35 cellular contexts compared by ENCODE assay signal in the genomic region with DNA sequence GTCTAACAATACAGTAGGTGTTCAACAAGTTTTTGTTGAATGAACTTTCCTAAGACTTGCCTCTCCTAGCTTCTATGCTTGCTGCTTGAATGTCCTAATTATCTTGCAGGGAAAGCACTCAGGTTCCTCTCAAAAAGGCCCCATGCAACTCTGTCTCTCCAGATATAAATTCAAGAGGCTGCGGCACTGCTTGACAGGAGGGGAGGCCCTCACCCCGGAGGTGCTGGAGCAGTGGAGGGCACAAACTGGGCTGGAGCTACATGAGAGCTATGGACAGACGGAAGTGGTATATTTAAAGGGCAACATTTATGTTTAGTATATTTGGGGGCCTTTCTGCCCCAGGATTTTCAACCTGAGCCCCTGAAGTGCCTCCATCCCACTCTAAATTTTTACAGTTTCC. TPM values are rescaled to one million over a fixed set of nuclear protein-coding genes. Genes with fewer than 3 reads are reported as not detected.
"Had no signal": no experiment of that assay in that cellular context is flagged by ENCODE, and none has a peak within 500 bp of the region (broad histone marks: within the 10 kb centered on the region; RNA-seq: fewer than 3 reads in every experiment).

No MANE protein-coding gene starts in this region.

- H3K36me3 Mint-ChIP-seq: activated CD8-positive, alpha-beta memory T cell treated with anti-CD3 and anti-CD28 coated beads, Interleukin-2, amount 10 ng/mL, durations not matched to agents 7 days and 5 days; activated naive CD8-positive, alpha-beta T cell; brain had no signal

- H3K9me3 Mint-ChIP-seq: activated B cell treated with CpG ODN at 0.5 μM for 24 hours; activated CD4-positive, alpha-beta memory T cell treated with anti-CD3 and anti-CD28 coated beads, Interleukin-2, amount 10 ng/mL, durations not matched to agents 7 days and 5 days; activated CD4-positive, alpha-beta T cell treated with anti-CD3 and anti-CD28 coated beads, Interleukin-2, amount 10 ng/mL, durations not matched to agents 24 days and 14 days; activated naive CD4-positive, alpha-beta T cell treated with anti-CD3 and anti-CD28 coated beads, Interleukin-2, amount 10 ng/mL, durations not matched to agents 7 days and 5 days; activated naive CD4-positive, alpha-beta T cell treated with anti-CD3 and anti-CD28 coated beads, Interleukin-2, amount 50 U/mL, for 24 hours; activated naive CD8-positive, alpha-beta T cell treated with anti-CD3 and anti-CD28 coated beads, Interleukin-2, amount 10 ng/mL, durations not matched to agents 7 days and 5 days; activated naive CD8-positive, alpha-beta T cell treated with anti-CD3 and anti-CD28 coated beads, Interleukin-2, amount 50 U/mL, for 24 hours; activated T-cell treated with anti-CD3 and anti-CD28 coated beads, Interleukin-2, amount 50 U/mL, for 24 hours; activated T-helper 2 cell treated with anti-CD3 and anti-CD28 coated beads, Interferon-gamma antibody, Interleukin-2, Interleukin-4, amounts not matched to agents 10 μg/mL and 5 μg/mL and 100 μg/mL, durations not matched to agents 14 hours and 24 hours and 36 hours; brain; central memory CD8-positive, alpha-beta T cell; T-helper 1 cell treated with Interleukin-12 subunit alpha and Interleukin-12 subunit beta and Interleukin-4 antibody, amounts not matched to agents 30 μg/mL and 1 μg/mL, for 36 hours; T-helper 2 cell treated with Interferon-gamma antibody and Interleukin-4, amounts not matched to agents 5 μg/mL and 100 μg/mL, for 36 hours had no signal

- H3K4me3 ChIP-seq: ascending aorta, cardiac muscle cell had no signal

- DNase-seq: activated B cell treated with CpG ODN at 0.5 μM for 24 hours; activated CD4-positive, alpha-beta memory T cell treated with anti-CD3 and anti-CD28 coated beads, Interleukin-2, amount 10 ng/mL, durations not matched to agents 7 days and 5 days; activated CD4-positive, alpha-beta T cell treated with anti-CD3 and anti-CD28 coated beads for 4 hours; activated CD4-positive, alpha-beta T cell treated with anti-CD3 and anti-CD28 coated beads, Interleukin-2, amount 10 ng/mL, durations not matched to agents 24 days and 14 days; activated CD4-positive, alpha-beta T cell treated with anti-CD3 and anti-CD28 coated beads, Interleukin-2, amount 50 U/mL, for 48 hours; activated CD4-positive, CD25-positive, alpha-beta regulatory T cell treated with anti-CD3 and anti-CD28 coated beads, Interleukin-2, amount 50 U/mL, for 72 hours; activated CD8-positive, alpha-beta memory T cell treated with anti-CD3 and anti-CD28 coated beads for 24 hours; activated CD8-positive, alpha-beta memory T cell treated with anti-CD3 and anti-CD28 coated beads, Interleukin-2, amount 10 ng/mL, durations not matched to agents 7 days and 5 days; activated CD8-positive, alpha-beta memory T cell treated with anti-CD3 and anti-CD28 coated beads, Interleukin-2, amount 50 U/mL, for 48 hours; activated CD8-positive, alpha-beta T cell treated with anti-CD3 and anti-CD28 coated beads, Interleukin-2, amount 10 ng/mL, durations not matched to agents 7 days and 5 days; activated effector memory CD4-positive, alpha-beta T cell treated with Interleukin-2 at 50 U/mL for 16 hours; activated gamma-delta T cell; activated naive CD4-positive, alpha-beta T cell treated with anti-CD3 and anti-CD28 coated beads, Interleukin-2, amount 10 ng/mL, durations not matched to agents 7 days and 5 days; activated naive CD4-positive, alpha-beta T cell treated with Interleukin-2 at 50 U/mL for 16 hours; activated naive CD8-positive, alpha-beta T cell treated with anti-CD3 and anti-CD28 coated beads, Interleukin-2, amount 10 ng/mL, durations not matched to agents 7 days and 5 days; activated naive CD8-positive, alpha-beta T cell treated with anti-CD3 and anti-CD28 coated beads, Interleukin-2, amount 50 U/mL, for 24 hours; activated T-cell treated with anti-CD3 and anti-CD28 coated beads, Interleukin-2, amount 50 U/mL, for 24 hours; activated T-cell treated with anti-CD3 and anti-CD28 coated beads, Interleukin-2, amount 50 U/mL, for 48 hours; amygdala; anterior cingulate cortex; caudate nucleus; cerebellar nuclear complex; T-helper 2 cell; T-helper 9 cell had no signal

- H3K4me1 ChIP-seq: ascending aorta had no signal

- H3K27me3 Mint-ChIP-seq: activated B cell treated with CpG ODN at 0.5 μM for 24 hours; activated CD4-positive, alpha-beta memory T cell treated with anti-CD3 and anti-CD28 coated beads, Interleukin-2, amount 10 ng/mL, durations not matched to agents 7 days and 5 days; activated CD4-positive, alpha-beta T cell treated with anti-CD3 and anti-CD28 coated beads, Interleukin-2, amount 10 ng/mL, durations not matched to agents 24 days and 14 days; activated CD8-positive, alpha-beta memory T cell treated with anti-CD3 and anti-CD28 coated beads, Interleukin-2, amount 10 ng/mL, durations not matched to agents 7 days and 5 days; activated naive CD4-positive, alpha-beta T cell treated with anti-CD3 and anti-CD28 coated beads, Interleukin-2, amount 10 ng/mL, durations not matched to agents 7 days and 5 days; activated naive CD4-positive, alpha-beta T cell treated with anti-CD3 and anti-CD28 coated beads, Interleukin-2, amount 50 U/mL, for 24 hours; activated naive CD8-positive, alpha-beta T cell; activated naive CD8-positive, alpha-beta T cell treated with anti-CD3 and anti-CD28 coated beads, Interleukin-2, amount 10 ng/mL, durations not matched to agents 7 days and 5 days; activated naive CD8-positive, alpha-beta T cell treated with anti-CD3 and anti-CD28 coated beads, Interleukin-2, amount 50 U/mL, for 24 hours; activated T-cell treated with anti-CD3 and anti-CD28 coated beads, Interleukin-2, amount 50 U/mL, for 24 hours; central memory CD8-positive, alpha-beta T cell had no signal

- H3K9me3 ChIP-seq: ascending aorta had no signal

- H3K27ac ChIP-seq: ascending aorta, cardiac muscle cell, VCaP had no signal

- H3K36me3 ChIP-seq: ascending aorta, cardiac muscle cell had no signal

- ATAC-seq: activated CD8-positive, alpha-beta memory T cell treated with anti-CD3 and anti-CD28 coated beads, Interleukin-2, amount 10 ng/mL, durations not matched to agents 7 days and 5 days; activated CD8-positive, alpha-beta T cell treated with anti-CD3 and anti-CD28 coated beads, Interleukin-2, amount 10 ng/mL, durations not matched to agents 7 days and 5 days; activated naive CD8-positive, alpha-beta T cell treated with anti-CD3 and anti-CD28 coated beads, Interleukin-2, amount 50 U/mL, for 24 hours had no signal

- H3K27me3 ChIP-seq: ascending aorta, cardiac muscle cell had no signal

- H3K4me3 Mint-ChIP-seq: activated B cell treated with CpG ODN at 0.5 μM for 24 hours; activated CD4-positive, alpha-beta memory T cell treated with anti-CD3 and anti-CD28 coated beads, Interleukin-2, amount 10 ng/mL, durations not matched to agents 7 days and 5 days; activated CD4-positive, alpha-beta T cell treated with anti-CD3 and anti-CD28 coated beads, Interleukin-2, amount 10 ng/mL, durations not matched to agents 24 days and 14 days; activated CD8-positive, alpha-beta memory T cell treated with anti-CD3 and anti-CD28 coated beads, Interleukin-2, amount 10 ng/mL, durations not matched to agents 7 days and 5 days; activated CD8-positive, alpha-beta T cell treated with anti-CD3 and anti-CD28 coated beads, Interleukin-2, amount 10 ng/mL, durations not matched to agents 7 days and 5 days; activated naive CD4-positive, alpha-beta T cell treated with anti-CD3 and anti-CD28 coated beads, Interleukin-2, amount 10 ng/mL, durations not matched to agents 7 days and 5 days; activated naive CD4-positive, alpha-beta T cell treated with anti-CD3 and anti-CD28 coated beads, Interleukin-2, amount 50 U/mL, for 24 hours; activated naive CD8-positive, alpha-beta T cell; activated naive CD8-positive, alpha-beta T cell treated with anti-CD3 and anti-CD28 coated beads, Interleukin-2, amount 10 ng/mL, durations not matched to agents 7 days and 5 days; activated naive CD8-positive, alpha-beta T cell treated with anti-CD3 and anti-CD28 coated beads, Interleukin-2, amount 50 U/mL, for 24 hours; activated T-cell treated with anti-CD3 and anti-CD28 coated beads, Interleukin-2, amount 50 U/mL, for 24 hours; brain; central memory CD8-positive, alpha-beta T cell; T-helper 1 cell treated with Interleukin-12 subunit alpha and Interleukin-12 subunit beta and Interleukin-4 antibody, amounts not matched to agents 30 μg/mL and 1 μg/mL, for 36 hours; T-helper 2 cell treated with Interferon-gamma antibody and Interleukin-4, amounts not matched to agents 5 μg/mL and 100 μg/mL, for 36 hours had no signal

- H3K4me1 Mint-ChIP-seq: activated B cell treated with CpG ODN at 0.5 μM for 24 hours; activated CD4-positive, alpha-beta memory T cell treated with anti-CD3 and anti-CD28 coated beads, Interleukin-2, amount 10 ng/mL, durations not matched to agents 7 days and 5 days; activated CD4-positive, alpha-beta T cell treated with anti-CD3 and anti-CD28 coated beads, Interleukin-2, amount 10 ng/mL, durations not matched to agents 24 days and 14 days; activated CD8-positive, alpha-beta memory T cell treated with anti-CD3 and anti-CD28 coated beads, Interleukin-2, amount 10 ng/mL, durations not matched to agents 7 days and 5 days; activated naive CD4-positive, alpha-beta T cell treated with anti-CD3 and anti-CD28 coated beads, Interleukin-2, amount 10 ng/mL, durations not matched to agents 7 days and 5 days; activated naive CD8-positive, alpha-beta T cell treated with anti-CD3 and anti-CD28 coated beads, Interleukin-2, amount 50 U/mL, for 24 hours; brain; central memory CD8-positive, alpha-beta T cell had no signal

- H3K27ac Mint-ChIP-seq: activated B cell treated with CpG ODN at 0.5 μM for 24 hours; activated CD4-positive, alpha-beta memory T cell treated with anti-CD3 and anti-CD28 coated beads, Interleukin-2, amount 10 ng/mL, durations not matched to agents 7 days and 5 days; activated CD4-positive, alpha-beta T cell treated with anti-CD3 and anti-CD28 coated beads, Interleukin-2, amount 10 ng/mL, durations not matched to agents 24 days and 14 days; activated CD8-positive, alpha-beta memory T cell treated with anti-CD3 and anti-CD28 coated beads, Interleukin-2, amount 10 ng/mL, durations not matched to agents 7 days and 5 days; activated CD8-positive, alpha-beta T cell treated with anti-CD3 and anti-CD28 coated beads, Interleukin-2, amount 10 ng/mL, durations not matched to agents 7 days and 5 days; activated naive CD4-positive, alpha-beta T cell treated with anti-CD3 and anti-CD28 coated beads, Interleukin-2, amount 10 ng/mL, durations not matched to agents 7 days and 5 days; activated naive CD4-positive, alpha-beta T cell treated with anti-CD3 and anti-CD28 coated beads, Interleukin-2, amount 50 U/mL, for 24 hours; activated naive CD8-positive, alpha-beta T cell; activated naive CD8-positive, alpha-beta T cell treated with anti-CD3 and anti-CD28 coated beads, Interleukin-2, amount 10 ng/mL, durations not matched to agents 7 days and 5 days; activated naive CD8-positive, alpha-beta T cell treated with anti-CD3 and anti-CD28 coated beads, Interleukin-2, amount 50 U/mL, for 24 hours; activated T-cell treated with anti-CD3 and anti-CD28 coated beads, Interleukin-2, amount 50 U/mL, for 24 hours; activated T-helper 2 cell treated with anti-CD3 and anti-CD28 coated beads, Interferon-gamma antibody, Interleukin-2, Interleukin-4, amounts not matched to agents 10 μg/mL and 5 μg/mL and 100 μg/mL, durations not matched to agents 14 hours and 24 hours and 36 hours; brain; T-helper 1 cell treated with Interleukin-12 subunit alpha and Interleukin-12 subunit beta and Interleukin-4 antibody, amounts not matched to agents 30 μg/mL and 1 μg/mL, for 36 hours; T-helper 2 cell treated with Interferon-gamma antibody and Interleukin-4, amounts not matched to agents 5 μg/mL and 100 μg/mL, for 36 hours had no signal

RNA-seq across cellular contexts. Expression of a gene that starts 29.7 kb away (rescaled TPM):
- total RNA-seq: activated CD4-positive, alpha-beta memory T cell treated with anti-CD3 and anti-CD28 coated beads, Interleukin-2, amount 10 ng/mL, durations not matched to agents 7 days and 5 days; activated CD4-positive, alpha-beta T cell treated with anti-CD3 and anti-CD28 coated beads, Interleukin-2, amount 10 ng/mL, durations not matched to agents 24 days and 14 days; activated CD8-positive, alpha-beta memory T cell treated with anti-CD3 and anti-CD28 coated beads, Interleukin-2, amount 10 ng/mL, durations not matched to agents 7 days and 5 days; ascending aorta; cardiac muscle cell; chondrocyte had no signal
- polyA plus RNA-seq: cardiac muscle cell had no signal

RNA-seq across cellular contexts. Expression of a gene that starts 36.6 kb away (rescaled TPM):
- total RNA-seq: ascending aorta had no signal
